ENCODE assay signal across 16 cellular contexts in genomic region chr22:31730344-31730711, GRCh38. TPM values are rescaled to one million over a fixed set of nuclear protein-coding genes. Genes with fewer than 3 reads are reported as not detected.
A peak's percentile ranks its signal among the peaks of the same experiment; 100 is the strongest.
DNase-seq lines count a peak whose midpoint lies in the region; ATAC-seq, FAIRE-seq and TF ChIP-seq lines count a peak whose summit lies in the region.
"Had no signal": no experiment of that assay in that cellular context is flagged by ENCODE, and none has a peak within 500 bp of the region (broad histone marks: within the 10 kb centered on the region; RNA-seq: fewer than 3 reads in every experiment).

No MANE protein-coding gene starts in this region.

- H2AFZ ChIP-seq in K562 (ENCODE audit: low read depth, low read length) = no peak overlapping the region
- H2AFZ ChIP-seq in keratinocyte (ENCODE audit: control insufficient read depth, low read length) = no peak overlapping the region

- no peak for FAIRE-seq in K562 (lab: Jason Lieb, UNC)
- no peak for FAIRE-seq in keratinocyte (lab: Jason Lieb, UNC)
- FAIRE-seq: G401.6, kidney had no signal

- CTCF ChIA-PET in K562 (lab: Yijun Ruan, JAX; ENCODE audit: low intra/inter-chr PET ratio) = interaction anchor here (0.7 kb wide), 1 partner anchor 169 kb away, joined by 3 read pairs; no protein-coding TSS in a partner anchor

- no peaks in the 10 kb centered on the region for H3K9me1 ChIP-seq in K562 (ENCODE audit: control insufficient read depth, insufficient read depth, low read length)
- no peaks in the 10 kb centered on the region for H3K9me1 ChIP-seq in keratinocyte (ENCODE audit: control insufficient read depth, extremely low read depth, insufficient read depth, low read length)

- no peak overlapping the region; the same call in 1 of the 2 replicates for H3K27ac ChIP-seq in C4-2B
- no peak overlapping the region for H3K27ac ChIP-seq in K562 (ENCODE audit: extremely low read depth, low read depth, low read length)
- no peak overlapping the region for H3K27ac ChIP-seq in keratinocyte (ENCODE audit: control insufficient read depth, insufficient read depth, low read length)
- H3K27ac ChIP-seq: stomach had no signal

- POLR2A ChIA-PET in K562 (lab: Yijun Ruan, JAX) = interaction anchor here (0.7 to 1.3 kb wide), 2 partner anchors 48 to 858 kb away, joined by 3 read pairs; no protein-coding TSS in a partner anchor

- no TSS peak for BruUV-seq in K562 (replicated peaks; lab: Mats Ljungman, UMichigan)

- H3K4me1 ChIP-seq in K562 (replicated peaks in 1 of 2; ENCODE audit: control insufficient read depth in 2 of 2, insufficient read depth in 2 of 2, low read length in 2 of 2) (no peaks in the 10 kb centered on the region; a peak in 1 of 5 replicates), keratinocyte (ENCODE audit: control insufficient read depth, extremely low read depth, insufficient read depth, low read length) (peaks cover 13% of the 10 kb centered on the region)

- no peak for TF ChIP-seq POLR2A in K562 (conservative IDR thresholded peaks at IDR 0.05)

- H3K4me3 ChIP-seq in K562 (no peak overlapping the region), keratinocyte (ENCODE audit: control insufficient read depth in 2 of 3, extremely low read depth in 1 of 3, insufficient read depth in 2 of 3, low read depth in 1 of 3, low read length in 3 of 3) (no peak overlapping the region)
- H3K4me3 ChIP-seq: stomach had no signal

- no peak overlapping the region for H3K4me2 ChIP-seq in K562 (ENCODE audit: insufficient read depth, low read length)
- no peak overlapping the region for H3K4me2 ChIP-seq in keratinocyte (ENCODE audit: control insufficient read depth, extremely low read depth, insufficient read depth, low read depth, low read length)

- H3K9ac ChIP-seq in K562 (ENCODE audit: insufficient read depth in 1 of 2, low read depth in 2 of 2, low read length in 2 of 2) = no peak overlapping the region
- H3K9ac ChIP-seq in keratinocyte (ENCODE audit: control insufficient read depth, extremely low read depth, insufficient read depth, low read length) = no peak overlapping the region

- DNase-seq in K562 (ENCODE audit: extremely low read depth in 1 of 4, low spot score in 3 of 4) (peak in 3 of 4 experiments; percentile 19 to 31 (median 22)), keratinocyte (ENCODE audit: low read depth, low spot score) (no peak), NCI-H446 (lab: John Stamatoyannopoulos, UW) (no peak), hypothalamus (lab: John Stamatoyannopoulos, UW) (no peak), NCI-H1436 (lab: John Stamatoyannopoulos, UW) (no peak)
- DNase-seq: activated CD4-positive, alpha-beta memory T cell treated with anti-CD3 and anti-CD28 coated beads, Interleukin-2, amount 10 ng/mL, durations not matched to agents 7 days and 5 days; kidney; mesenchymal stem cell; NCI-H1105; NCI-H69; nephron progenitor cell; stomach had no signal

- WGBS in K562 (ENCODE audit: insufficient coverage, low coverage, missing lambda C conversion rate) = 77% methylated on average over 5 of the region's 8 CpGs

- H3K79me2 ChIP-seq in K562 (ENCODE audit: control insufficient read depth, insufficient read depth, low read length) (peaks cover 36% of the 10 kb centered on the region), keratinocyte (ENCODE audit: control insufficient read depth, insufficient read depth, low read length) (peaks cover 55% of the 10 kb centered on the region)

- no peak for TF ChIP-seq EP300 in K562 (IDR thresholded peaks at IDR 0.05; ENCODE audit: low read length)

- TF ChIP-seq RAD21 in K562 (CRISPR knock-in tag; conservative IDR thresholded peaks at IDR 0.05 in 1 of 2, IDR thresholded peaks at IDR 0.05 in 1 of 2) = no peak

- no peaks in the 10 kb centered on the region for H4K20me1 ChIP-seq in K562 (replicated peaks; ENCODE audit: control insufficient read depth, insufficient read depth, low read length)
- no peaks in the 10 kb centered on the region for H4K20me1 ChIP-seq in keratinocyte (ENCODE audit: control insufficient read depth, extremely low read depth, insufficient read depth, low read length)

- intact Hi-C loops in K562 (cut with micrococcal nuclease) = no loop called here

- H3K36me3 ChIP-seq in K562 (ENCODE audit: control insufficient read depth, insufficient read depth, low read length) = peaks cover 36% of the 10 kb centered on the region; the same call in 1 of the 3 replicates
- H3K36me3 ChIP-seq in keratinocyte (ENCODE audit: control insufficient read depth in 2 of 2, extremely low read depth in 1 of 2, insufficient read depth in 2 of 2, low read length in 2 of 2) = peaks cover 3 to 5% of the 10 kb centered on the region in 2 experiments

- dilution Hi-C loops in keratinocyte (cut with MboI; ENCODE audit: extremely low pct_ligation_motif_present, low sequenced_read_pairs) = no loop called here

- TF ChIP-seq CTCF in C4-2B (conservative IDR thresholded peaks at IDR 0.05) (peak; percentile 51; the same call in 1 of the 2 replicates), LNCAP (IDR thresholded peaks at IDR 0.05) (peak; percentile 18; the same call in 1 of the 2 replicates), K562 (IDR thresholded peaks at IDR 0.05 in 2 of 3, conservative IDR thresholded peaks at IDR 0.05 in 1 of 3; ENCODE audit: insufficient read depth in 2 of 3, low read depth in 1 of 3, low read length in 3 of 3) (peak; percentile 30 to 47 (median 31); a peak in 3 of 6 replicates), keratinocyte (optimal IDR thresholded peaks at IDR 0.05 in 1 of 3, IDR thresholded peaks at IDR 0.05 in 1 of 3, conservative IDR thresholded peaks at IDR 0.05 in 1 of 3; ENCODE audit: extremely low read depth in 1 of 3, insufficient read depth in 2 of 3, low read length in 3 of 3) (peak in 2 of 3 experiments; percentile 9 to 34)

- in situ Hi-C loops in K562 (cut with MboI) = no loop called here

- H3K27me3 ChIP-seq in K562 (ENCODE audit: control insufficient read depth in 2 of 2, insufficient read depth in 2 of 2, low read length in 2 of 2) = no peaks in the 10 kb centered on the region
- H3K27me3 ChIP-seq in keratinocyte (ENCODE audit: control insufficient read depth, extremely low read depth, insufficient read depth, low read length) = no peaks in the 10 kb centered on the region
- H3K27me3 ChIP-seq: stomach had no signal

- ATAC-seq in K562 = peak; percentile 84
- no peak for ATAC-seq in GM18858 (IDR thresholded peaks at IDR 0.05; ENCODE audit: unreplicated experiment)

- H3K9me3 ChIP-seq in K562 (replicated peaks; ENCODE audit: control insufficient read depth, insufficient read depth, low read depth, low read length) = no peaks in the 10 kb centered on the region
- no peaks in the 10 kb centered on the region for H3K9me3 ChIP-seq in keratinocyte (ENCODE audit: control insufficient read depth, low read depth, low read length)
- H3K9me3 ChIP-seq: stomach had no signal

RNA-seq across cellular contexts. Expression of gene PRR14L, which starts 19.6 kb away (rescaled TPM):
- total RNA-seq in K562 (2011; cell fraction: chromatin; rRNA removed; ENCODE audit: low replicate concordance) = 27.5 and 105 TPM in 2 replicates
- total RNA-seq in K562 (2011; cell fraction: nucleolus; rRNA removed) = 27.8 and 38.3 TPM in 2 replicates
- total RNA-seq in K562 (2011; cell fraction: nucleoplasm; rRNA removed) = 38.4 and 40.3 TPM in 2 replicates
- total RNA-seq in K562 (2014; rRNA removed) (8.9 and 9.6 TPM in 2 replicates), K562 (2014; rRNA removed; fragmentation: Illumina TruSeq; extraction: Trizol) (18.2 and 21.4 TPM in 2 replicates), K562 (2015; rRNA removed; fragmentation: Illumina TruSeq; extraction: Trizol) (17.2 and 18.8 TPM in 2 replicates), K562 (2021) (30.2 and 36.3 TPM in 2 replicates)
- polyA plus RNA-seq in K562 (2011; rRNA removed) (11.1 and 14.4 TPM in 2 replicates), K562 (2014; fragmentation: Illumina TruSeq; extraction: Trizol) (11.6 and 12.3 TPM in 2 replicates), K562 (2014; fragmentation: Nextera tagmentation; extraction: Ambion mirVana) (1 to 10 TPM; 2.8 to 6.8 TPM), K562 (2014; rRNA removed) (9.8 and 12.8 TPM in 2 replicates), keratinocyte (12.3 to 14.0 TPM (median 13.6 TPM) in 3 replicates)
- polyA plus RNA-seq in K562 (2011; cell fraction: cytosol; rRNA removed) = 9.4 and 11.8 TPM in 2 replicates
- 18.7 and 21.0 TPM in 2 replicates for polyA plus RNA-seq in K562 (2011; cell fraction: nucleus; rRNA removed)
- polyA plus RNA-seq in K562 (2012) = 6.1 and 7.4 TPM in 2 replicates
- polyA minus RNA-seq in K562 (2011; rRNA and poly(A)+ RNA removed) = 44.0 and 60.6 TPM in 2 replicates
- polyA minus RNA-seq in K562 (2011; cell fraction: cytosol; rRNA and poly(A)+ RNA removed) = 25.8 and 28.9 TPM in 2 replicates
- 20.1 and 32.0 TPM in 2 replicates for polyA minus RNA-seq in K562 (2011; cell fraction: nucleus; rRNA and poly(A)+ RNA removed)
- polyA plus RNA-seq in keratinocyte (2011; ENCODE audit: low read depth) = 19.1 TPM
- 6.4 and 9.5 TPM in 2 replicates for polyA plus RNA-seq in keratinocyte (2011; cell fraction: cytosol; rRNA removed)
- polyA plus RNA-seq in keratinocyte (2011; cell fraction: nucleus; rRNA removed) = 27.1 and 30.0 TPM in 2 replicates
- polyA plus RNA-seq in keratinocyte (2012; ENCODE audit: low replicate concordance) = 11.1 and 13.5 TPM in 2 replicates
- polyA minus RNA-seq in keratinocyte = 46.6 to 61.2 TPM (median 49.5 TPM) in 3 replicates
- polyA minus RNA-seq in keratinocyte (2011; cell fraction: cytosol; rRNA and poly(A)+ RNA removed) = 20.3 TPM
- 49.2 and 74.6 TPM in 2 replicates for polyA minus RNA-seq in keratinocyte (2011; cell fraction: nucleus; rRNA and poly(A)+ RNA removed)

RNA-seq across cellular contexts. Expression of gene DEPDC5, which starts 23.5 kb away (rescaled TPM):
- 132 and 153 TPM in 2 replicates for total RNA-seq in K562 (2011; cell fraction: chromatin; rRNA removed; ENCODE audit: low replicate concordance)
- 72.2 and 77.4 TPM in 2 replicates for total RNA-seq in K562 (2011; cell fraction: nucleolus; rRNA removed)
- total RNA-seq in K562 (2011; cell fraction: nucleoplasm; rRNA removed) = 88.6 and 105 TPM in 2 replicates
- 8.5 TPM in 2 replicates for total RNA-seq in K562 (2014; rRNA removed)
- 12.3 and 15.6 TPM in 2 replicates for total RNA-seq in K562 (2014; rRNA removed; fragmentation: Illumina TruSeq; extraction: Trizol)
- total RNA-seq in K562 (2015; rRNA removed; fragmentation: Illumina TruSeq; extraction: Trizol) = 11.6 and 11.8 TPM in 2 replicates
- 11.4 and 17.0 TPM in 2 replicates for total RNA-seq in K562 (2021)
- polyA plus RNA-seq in K562 (2011; rRNA removed) = 10.9 and 12.1 TPM in 2 replicates
- 7.2 and 9.5 TPM in 2 replicates for polyA plus RNA-seq in K562 (2011; cell fraction: cytosol; rRNA removed)
- 20.8 and 31.9 TPM in 2 replicates for polyA plus RNA-seq in K562 (2011; cell fraction: nucleus; rRNA removed)
- 6.0 and 9.1 TPM in 2 replicates for polyA plus RNA-seq in K562 (2012)
- polyA plus RNA-seq in K562 (2014; fragmentation: Illumina TruSeq; extraction: Trizol) = 8.6 and 9.5 TPM in 2 replicates
- polyA plus RNA-seq in K562 (2014; fragmentation: Nextera tagmentation; extraction: Ambion mirVana) = 1 to 10 TPM; 2.3 to 3.3 TPM
- 10.7 and 10.8 TPM in 2 replicates for polyA plus RNA-seq in K562 (2014; rRNA removed)
- polyA minus RNA-seq in K562 (2011; rRNA and poly(A)+ RNA removed) = 49.8 and 57.4 TPM in 2 replicates
- 6.1 and 6.9 TPM in 2 replicates for polyA minus RNA-seq in K562 (2011; cell fraction: cytosol; rRNA and poly(A)+ RNA removed)
- polyA minus RNA-seq in K562 (2011; cell fraction: nucleus; rRNA and poly(A)+ RNA removed) = 27.3 and 37.8 TPM in 2 replicates
- 6.5 to 9.7 TPM (median 7.6 TPM) in 3 replicates for polyA plus RNA-seq in keratinocyte
- 9.0 TPM for polyA plus RNA-seq in keratinocyte (2011; ENCODE audit: low read depth)
- polyA plus RNA-seq in keratinocyte (2011; cell fraction: cytosol; rRNA removed) = 3.4 and 3.6 TPM in 2 replicates
- 12.9 and 17.3 TPM in 2 replicates for polyA plus RNA-seq in keratinocyte (2011; cell fraction: nucleus; rRNA removed)
- 5.2 and 6.3 TPM in 2 replicates for polyA plus RNA-seq in keratinocyte (2012; ENCODE audit: low replicate concordance)
- polyA minus RNA-seq in keratinocyte = 17.3 to 33.6 TPM (median 18.3 TPM) in 3 replicates
- 7.7 TPM for polyA minus RNA-seq in keratinocyte (2011; cell fraction: cytosol; rRNA and poly(A)+ RNA removed)
- polyA minus RNA-seq in keratinocyte (2011; cell fraction: nucleus; rRNA and poly(A)+ RNA removed) = 13.1 and 27.9 TPM in 2 replicates

Comparison
In these comparisons a context has a peak if more than half of its experiments do, and no peak if none do; other contexts are left out.
1. DNase-seq: peak in K562 (3 of 4); none in keratinocyte (single experiment), NCI-H446 (0 of 2), hypothalamus (0 of 51) and NCI-H1436 (single experiment).
2. Peak in every context shown above with its lines, with median percentiles within 50 percentile points of each other: CTCF ChIP-seq.